In the genomic region with DNA sequence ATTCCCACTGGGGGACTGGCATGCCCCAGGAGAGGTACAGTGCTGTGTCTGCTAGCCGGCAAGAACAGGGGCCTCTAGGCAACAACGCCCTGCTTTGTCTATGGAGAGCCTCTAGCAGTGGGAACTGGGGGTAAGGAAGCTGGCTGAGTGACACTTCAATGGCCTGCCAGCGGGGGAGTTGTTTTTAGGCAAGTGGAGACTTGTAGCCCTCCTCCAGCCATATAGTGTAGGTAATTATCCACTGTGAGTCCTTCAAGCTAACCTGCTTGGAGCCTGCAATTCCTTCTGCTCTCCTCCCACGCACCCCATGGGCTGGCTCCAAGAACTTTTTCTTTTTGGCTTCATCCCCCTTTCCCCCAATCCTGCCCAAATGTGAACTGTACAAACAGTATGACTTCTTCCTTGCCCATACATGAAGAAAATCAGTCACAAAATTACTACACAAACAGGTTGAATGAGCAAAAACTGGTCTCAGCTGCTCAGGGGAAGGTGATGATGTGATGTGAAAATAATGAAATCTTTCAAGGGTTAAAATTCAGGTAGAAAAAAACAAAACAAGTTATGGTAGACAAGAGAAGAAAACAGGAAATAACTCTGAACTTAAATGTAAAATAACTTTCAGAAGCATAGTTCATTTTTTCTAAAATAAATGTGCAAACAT, we compare ENCODE assay signal across 1 cellular context.
TF ChIP-seq lines count a peak whose summit lies in the region.

No MANE protein-coding gene starts in this region.

TF ChIP-seq in SK-N-SH treated with all-trans-retinoic acid at 6 μM for 48 hours, 23 proteins besides CTCF, POLR2A, EP300 and RAD21 (continued from another document):
- TF ChIP-seq PATZ1 (CRISPR knock-in tag; IDR thresholded peaks at IDR 0.05; ENCODE audit: borderline replicate concordance) (no peak), ZFP30 (CRISPR knock-in tag; IDR thresholded peaks at IDR 0.05) (no peak)
